ENCODE assay signal across 9 cellular contexts in genomic region chr1:201268604-201269151, GRCh38. TPM values are rescaled to one million over a fixed set of nuclear protein-coding genes. Genes with fewer than 3 reads are reported as not detected.
DNase-seq lines count a peak whose midpoint lies in the region; ATAC-seq and TF ChIP-seq lines count a peak whose summit lies in the region.
"Had no signal": no experiment of that assay in that cellular context is flagged by ENCODE, and none has a peak within 500 bp of the region (broad histone marks: within the 10 kb centered on the region; RNA-seq: fewer than 3 reads in every experiment).

No MANE protein-coding gene starts in this region.

- TF ChIP-seq CTCF in AG10803 (conservative IDR thresholded peaks at IDR 0.05; ENCODE audit: low read length) (no peak), chondrocyte (IDR thresholded peaks at IDR 0.05) (no peak), mucosa of descending colon (IDR thresholded peaks at IDR 0.05) (no peak)

- H3K9me3 ChIP-seq in mucosa of descending colon: no peaks in the 10 kb centered on the region
- H3K9me3 ChIP-seq: heart right ventricle had no signal

- no peaks in the 10 kb centered on the region for H3K4me1 ChIP-seq in mucosa of descending colon (ENCODE audit: low read depth)

- H3K4me1 Mint-ChIP-seq in chondrocyte (ENCODE audit: low read depth): peaks cover 61% of the 10 kb centered on the region
- no peaks in the 10 kb centered on the region for H3K4me1 Mint-ChIP-seq in naive thymus-derived CD8-positive, alpha-beta T cell

- H3K36me3 Mint-ChIP-seq in chondrocyte (ENCODE audit: low read depth): no peaks in the 10 kb centered on the region
- no peaks in the 10 kb centered on the region for H3K36me3 Mint-ChIP-seq in naive thymus-derived CD8-positive, alpha-beta T cell

- peak overlapping the region; percentile 90 for H3K27ac Mint-ChIP-seq in chondrocyte (ENCODE audit: unreplicated experiment)
- no peak overlapping the region for H3K27ac Mint-ChIP-seq in naive thymus-derived CD8-positive, alpha-beta T cell

- no peak overlapping the region for H3K4me3 ChIP-seq in AG10803 (ENCODE audit: low read length)
- no peak overlapping the region for H3K4me3 ChIP-seq in mucosa of descending colon
- H3K4me3 ChIP-seq: heart right ventricle had no signal

- H3K27me3 Mint-ChIP-seq in chondrocyte (ENCODE audit: low read depth): no peaks in the 10 kb centered on the region
- peaks cover 6 to 32% (median 31%) of the 10 kb centered on the region in 5 donors for H3K27me3 Mint-ChIP-seq in naive thymus-derived CD8-positive, alpha-beta T cell

- H3K4me3 Mint-ChIP-seq in chondrocyte (ENCODE audit: unreplicated experiment): no peak overlapping the region
- H3K4me3 Mint-ChIP-seq in naive thymus-derived CD8-positive, alpha-beta T cell: no peak overlapping the region

- no peaks in the 10 kb centered on the region for H3K9me3 Mint-ChIP-seq in chondrocyte (ENCODE audit: low read depth)
- H3K9me3 Mint-ChIP-seq in naive thymus-derived CD8-positive, alpha-beta T cell: no peaks in the 10 kb centered on the region

- H3K36me3 ChIP-seq in mucosa of descending colon (ENCODE audit: low read depth): no peaks in the 10 kb centered on the region
- H3K36me3 ChIP-seq: heart right ventricle had no signal

- DNase-seq in AG10803 (ENCODE audit: low read depth): peak; percentile 82
- DNase-seq in HT1080 (ENCODE audit: low read depth): peak; percentile 77
- DNase-seq in chondrocyte (ENCODE audit: low spot score): no peak
- DNase-seq in mucosa of descending colon: no peak
- no peak for DNase-seq in foreskin melanocyte
- DNase-seq in naive thymus-derived CD8-positive, alpha-beta T cell: no peak
- DNase-seq: heart right ventricle had no signal

- intact Hi-C loops in mucosa of descending colon (cut with DNase I, micrococcal nuclease): no loop called here

- peak; percentile 72 for ATAC-seq in mucosa of descending colon
- no peak for ATAC-seq in naive thymus-derived CD8-positive, alpha-beta T cell
- no peak for ATAC-seq in GM21619 (IDR thresholded peaks at IDR 0.05; ENCODE audit: unreplicated experiment)
- ATAC-seq in GM19463 (IDR thresholded peaks at IDR 0.05; ENCODE audit: unreplicated experiment): no peak

- POLR2A ChIA-PET in naive thymus-derived CD8-positive, alpha-beta T cell (lab: Charles Lee): no interaction called here

RNA-seq across cellular contexts. Expression of gene PKP1, which starts 14.6 kb away (rescaled TPM):
- total RNA-seq in HT1080 (2014; rRNA removed; shearing (Covaris generic)): not detected in 2 replicates
- not detected in 2 replicates for polyA plus RNA-seq in HT1080 (2015; cell fraction: cytosol; rRNA removed)
- polyA plus RNA-seq in HT1080 (2015; cell fraction: nucleus; rRNA removed): not detected in 2 replicates
- 0.07 to 4.1 TPM (median 4.0 TPM) in 3 replicates for total RNA-seq in chondrocyte
- total RNA-seq in mucosa of descending colon: under 1 TPM in 2 of 3 donors, not detected in 1; 0.27 to 0.41 TPM
- total RNA-seq in naive thymus-derived CD8-positive, alpha-beta T cell: not detected
- polyA plus RNA-seq in naive thymus-derived CD8-positive, alpha-beta T cell: not detected

Comparison
In these comparisons a context has a peak if more than half of its experiments do, and no peak if none do; other contexts are left out.
1. DNase-seq: peak in AG10803 (single experiment) and HT1080 (single experiment); none in chondrocyte (single experiment), mucosa of descending colon (0 of 3), foreskin melanocyte (single experiment) and naive thymus-derived CD8-positive, alpha-beta T cell (0 of 10).